ENCODE assay signal across 24 cellular contexts in the genomic region with DNA sequence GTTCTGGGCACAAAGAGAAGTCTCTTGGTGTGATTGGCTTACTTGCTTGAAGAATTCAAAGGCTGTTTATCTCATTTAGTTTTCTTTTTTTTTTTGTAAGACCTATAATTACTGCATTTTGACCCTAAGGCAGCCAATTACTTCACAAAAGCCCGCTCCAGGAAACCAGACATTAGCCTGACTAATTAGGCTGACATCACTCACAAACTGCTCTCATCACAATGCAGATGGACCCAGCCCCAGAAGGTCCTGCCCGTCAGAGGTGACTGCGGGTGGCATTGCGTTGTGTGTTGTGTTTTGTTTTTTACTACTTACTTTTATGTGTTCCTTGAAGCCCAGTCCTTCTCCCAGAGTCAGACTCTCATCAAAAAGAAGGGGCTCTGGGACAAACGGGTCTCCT.
DNase-seq lines count a peak whose midpoint lies in the region; ATAC-seq lines count a peak whose summit lies in the region.
"Had no signal": no experiment of that assay in that cellular context is flagged by ENCODE, and none has a peak within 500 bp of the region (broad histone marks: within the 10 kb centered on the region; RNA-seq: fewer than 3 reads in every experiment).

No MANE protein-coding gene starts in this region.

- POLR2A ChIA-PET in T-cell (lab: Charles Lee) = interaction anchor here in 1 of 2 donors (0.6 kb wide), 1 partner anchor 242 kb away, joined by 4 read pairs; no protein-coding TSS in a partner anchor

- DNase-seq in COR-L47 (lab: John Stamatoyannopoulos, UW) (peak; percentile 92), NCI-H1436 (lab: John Stamatoyannopoulos, UW) (peak; percentile 78), NT2/D1 (ENCODE audit: low read depth, low spot score) (peak; percentile 89), iPS-NIHi7 (ENCODE audit: extremely low spot score) (peak; percentile 60), T-cell (no peak)
- no peak for DNase-seq in activated T-cell treated with anti-CD3 and anti-CD28 coated beads, Interleukin-2, amount 50 U/mL, for 1 hour
- no peak for DNase-seq in activated naive CD4-positive, alpha-beta T cell treated with anti-CD3 and anti-CD28 coated beads for 36 hours
- DNase-seq: activated CD4-positive, alpha-beta T cell treated with anti-CD3 and anti-CD28 coated beads, Interleukin-2, amount 50 U/mL, for 48 hours; activated T-cell treated with anti-CD3 and anti-CD28 coated beads, Interleukin-2, amount 50 U/mL, for 24 hours; DMS53; foreskin melanocyte; GM23248; left ventricle myocardium inferior; NCI-H2107; occipital lobe; stimulated activated CD4-positive, alpha-beta T cell treated with anti-CD3 and anti-CD28 coated beads, Interleukin-1b, Interleukin-23, amount 100 ng/mL, for 48 hours; stimulated activated naive CD8-positive, alpha-beta T cell treated with anti-CD3 and anti-CD28 coated beads, Interleukin-15, Interleukin-2, amounts not matched to agents 100 U/mL and 50 U/mL, for 24 hours; SW 1271; transverse colon had no signal

- peaks cover 15% of the 10 kb centered on the region for H3K4me1 ChIP-seq in NT2/D1 (ENCODE audit: insufficient read depth, insufficient read length)
- H3K4me1 ChIP-seq: left ventricle myocardium inferior had no signal

- H3K4me1 Mint-ChIP-seq in T-cell = no peaks in the 10 kb centered on the region
- H3K4me1 Mint-ChIP-seq in activated naive CD4-positive, alpha-beta T cell treated with anti-CD3 and anti-CD28 coated beads for 36 hours (ENCODE audit: low read depth) = no peaks in the 10 kb centered on the region

- H3K4me3 Mint-ChIP-seq in T-cell = no peak overlapping the region
- H3K4me3 Mint-ChIP-seq in activated naive CD4-positive, alpha-beta T cell treated with anti-CD3 and anti-CD28 coated beads for 36 hours = no peak overlapping the region
- H3K4me3 Mint-ChIP-seq: activated T-cell treated with anti-CD3 and anti-CD28 coated beads, Interleukin-2, amount 50 U/mL, for 24 hours; IgD-negative memory B cell had no signal

- H3K36me3 ChIP-seq in NT2/D1 (ENCODE audit: insufficient read depth, insufficient read length, low read length) = no peaks in the 10 kb centered on the region
- H3K36me3 ChIP-seq: left ventricle myocardium inferior, transverse colon had no signal

- peaks cover 17% of the 10 kb centered on the region for H3K27me3 ChIP-seq in NT2/D1 (ENCODE audit: insufficient read depth, insufficient read length)
- H3K27me3 ChIP-seq: transverse colon had no signal

- H3K36me3 Mint-ChIP-seq in T-cell = peaks cover 7% of the 10 kb centered on the region
- no peaks in the 10 kb centered on the region for H3K36me3 Mint-ChIP-seq in activated naive CD4-positive, alpha-beta T cell treated with anti-CD3 and anti-CD28 coated beads for 36 hours (ENCODE audit: low read depth)

- intact Hi-C loops in activated naive CD4-positive, alpha-beta T cell treated with anti-CD3 and anti-CD28 coated beads for 36 hours (cut with micrococcal nuclease) = no loop called here

- CTCF ChIA-PET in T-cell (lab: Charles Lee) = no interaction called here
- CTCF ChIA-PET in activated naive CD4-positive, alpha-beta T cell treated with anti-CD3 and anti-CD28 coated beads for 36 hours (lab: Charles Lee) = no interaction called here

- no peaks in the 10 kb centered on the region for H3K9me3 ChIP-seq in NT2/D1 (ENCODE audit: insufficient read depth, low read length)
- H3K9me3 ChIP-seq: A549, left ventricle myocardium inferior, transverse colon had no signal

- peaks cover 0 to 13% (median 5%) of the 10 kb centered on the region in 3 donors for H3K9me3 Mint-ChIP-seq in T-cell
- peaks cover 6% of the 10 kb centered on the region for H3K9me3 Mint-ChIP-seq in activated naive CD4-positive, alpha-beta T cell treated with anti-CD3 and anti-CD28 coated beads for 36 hours
- H3K9me3 Mint-ChIP-seq: IgD-negative memory B cell had no signal

- no peak overlapping the region for H3K27ac Mint-ChIP-seq in T-cell
- H3K27ac Mint-ChIP-seq in activated naive CD4-positive, alpha-beta T cell treated with anti-CD3 and anti-CD28 coated beads for 36 hours = no peak overlapping the region
- H3K27ac Mint-ChIP-seq: activated naive CD4-positive, alpha-beta T cell treated with anti-CD3 and anti-CD28 coated beads, Interleukin-2, amount 50 U/mL, for 72 hours; activated T-cell treated with anti-CD3 and anti-CD28 coated beads, Interleukin-2, amount 50 U/mL, for 24 hours; IgD-negative memory B cell had no signal

- ATAC-seq in T-cell (replicated peaks in 1 of 4) = no peak
- ATAC-seq in esophagus mucosa = no peak
- ATAC-seq: A549; activated naive CD4-positive, alpha-beta T cell treated with anti-CD3 and anti-CD28 coated beads, Interleukin-2, amount 50 U/mL, for 72 hours; sciatic nerve; stimulated activated naive CD8-positive, alpha-beta T cell treated with anti-CD3 and anti-CD28 coated beads, Interleukin-15, Interleukin-2, amounts not matched to agents 100 U/mL and 50 U/mL, for 24 hours had no signal

- H3K9ac ChIP-seq in NT2/D1 (ENCODE audit: insufficient read length, low read depth) = no peak overlapping the region
- H3K9ac ChIP-seq: GM23248 had no signal

- no peak overlapping the region for H3K4me3 ChIP-seq in NT2/D1 (ENCODE audit: insufficient read length, low read depth)
- H3K4me3 ChIP-seq: A549, GM23248, left ventricle myocardium inferior, transverse colon had no signal

- peaks cover 2 to 11% of the 10 kb centered on the region in 2 donors for H3K27me3 Mint-ChIP-seq in T-cell
- no peaks in the 10 kb centered on the region for H3K27me3 Mint-ChIP-seq in activated naive CD4-positive, alpha-beta T cell treated with anti-CD3 and anti-CD28 coated beads for 36 hours (ENCODE audit: low read depth)
- H3K27me3 Mint-ChIP-seq: activated T-cell treated with anti-CD3 and anti-CD28 coated beads, Interleukin-2, amount 50 U/mL, for 24 hours; IgD-negative memory B cell had no signal

Comparison
In these comparisons a context has a peak if more than half of its experiments do, and no peak if none do; other contexts are left out.
1. DNase-seq: peak in COR-L47 (single experiment), NCI-H1436 (single experiment), NT2/D1 (single experiment) and iPS-NIHi7 (single experiment); none in T-cell (0 of 34), activated T-cell treated with anti-CD3 and anti-CD28 coated beads, Interleukin-2, amount 50 U/mL, for 1 hour (single experiment) and activated naive CD4-positive, alpha-beta T cell treated with anti-CD3 and anti-CD28 coated beads for 36 hours (single experiment).